ENCODE assay signal across 12 cellular contexts in the genomic region with DNA sequence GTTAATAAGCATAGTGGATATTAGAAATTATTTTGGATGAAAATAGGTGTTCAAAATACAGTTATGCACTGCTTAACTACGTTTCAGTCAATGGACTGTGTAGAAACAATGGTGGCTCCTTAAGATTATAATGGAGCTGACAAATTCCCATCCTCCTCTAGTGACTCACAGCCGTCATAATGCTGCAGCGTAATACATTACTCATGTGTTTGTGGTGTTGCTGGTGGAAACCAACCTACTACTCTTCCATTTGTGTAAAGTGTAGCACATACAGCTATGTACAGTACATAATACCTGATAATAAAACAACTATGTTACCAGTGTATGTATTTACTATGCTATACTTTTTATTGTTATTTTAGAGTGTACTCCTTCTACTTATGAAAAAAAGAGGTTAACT.
DNase-seq lines count a peak whose midpoint lies in the region; ATAC-seq, FAIRE-seq and TF ChIP-seq lines count a peak whose summit lies in the region.
"Had no signal": no experiment of that assay in that cellular context is flagged by ENCODE, and none has a peak within 500 bp of the region (broad histone marks: within the 10 kb centered on the region; RNA-seq: fewer than 3 reads in every experiment).

No MANE protein-coding gene starts in this region.

- no peak overlapping the region for H2AK5ac ChIP-seq in mesenchymal stem cell (ENCODE audit: low read length, severe bottlenecking)

- H3K4ac ChIP-seq in mesenchymal stem cell (ENCODE audit: low read depth in 1 of 2, low read length in 2 of 2) = no peak overlapping the region

- no peak overlapping the region for H3K9ac ChIP-seq in K562 (ENCODE audit: insufficient read depth in 1 of 2, low read depth in 2 of 2, low read length in 2 of 2)
- H3K9ac ChIP-seq in mesenchymal stem cell (ENCODE audit: low read length) = peak overlapping the region; percentile 80

- no peak overlapping the region for H4K8ac ChIP-seq in mesenchymal stem cell (ENCODE audit: low read length)

- no peak overlapping the region for H2BK12ac ChIP-seq in mesenchymal stem cell (ENCODE audit: low read length in 2 of 2)

- CTCF ChIA-PET in K562 (lab: Yijun Ruan, JAX; ENCODE audit: low intra/inter-chr PET ratio) = no interaction called here

- TF ChIP-seq EP300 in K562 (IDR thresholded peaks at IDR 0.05; ENCODE audit: low read length) = no peak

- peaks cover 4% of the 10 kb centered on the region for H3K9me1 ChIP-seq in K562 (ENCODE audit: control insufficient read depth, insufficient read depth, low read length)

- TF ChIP-seq CTCF in K562 (IDR thresholded peaks at IDR 0.05 in 2 of 3, conservative IDR thresholded peaks at IDR 0.05 in 1 of 3; ENCODE audit: insufficient read depth in 2 of 3, low read depth in 1 of 3, low read length in 3 of 3) = no peak

- DNase-seq in Caki2 (ENCODE audit: low read depth) (peak; percentile 79), HTR-8/SVneo (ENCODE audit: insufficient read length, low spot score) (peak; percentile 48), K562 (ENCODE audit: extremely low read depth in 1 of 4, low spot score in 3 of 4) (peak in 1 of 4 experiments; percentile 9), mesenchymal stem cell (peak; percentile 94), NCI-H1092 (lab: John Stamatoyannopoulos, UW) (no peak), Right ventricle myocardium inferior (ENCODE audit: missing footprints) (no peak), posterior cingulate gyrus (no peak)
- DNase-seq: effector CD8-positive, alpha-beta T cell; NCI-H187 had no signal

- H3K4me2 ChIP-seq in K562 (ENCODE audit: insufficient read depth, low read length) (no peak overlapping the region), mesenchymal stem cell (ENCODE audit: low read length, poor library complexity, severe bottlenecking) (no peak overlapping the region)

- no peak for TF ChIP-seq POLR2A in K562 (conservative IDR thresholded peaks at IDR 0.05)

- no peak overlapping the region for H3K23ac ChIP-seq in mesenchymal stem cell (ENCODE audit: low read length in 2 of 2)

- no peaks in the 10 kb centered on the region for H3K79me2 ChIP-seq in K562 (ENCODE audit: control insufficient read depth, insufficient read depth, low read length)

- H3K27ac ChIP-seq in K562 (ENCODE audit: extremely low read depth, low read depth, low read length) (no peak overlapping the region), mesenchymal stem cell (ENCODE audit: low read length, poor library complexity, severe bottlenecking) (no peak overlapping the region)
- H3K27ac ChIP-seq: SK-N-MC had no signal

- H2BK120ac ChIP-seq in mesenchymal stem cell (ENCODE audit: low read depth, low read length) = no peak overlapping the region

- peaks cover 3 to 12% of the 10 kb centered on the region in 2 experiments; a peak in 2 of 5 replicates for H3K27me3 ChIP-seq in K562 (ENCODE audit: control insufficient read depth in 2 of 2, insufficient read depth in 2 of 2, low read length in 2 of 2)
- no peaks in the 10 kb centered on the region for H3K27me3 ChIP-seq in mesenchymal stem cell (ENCODE audit: control insufficient read depth in 1 of 2, insufficient read depth in 1 of 2, low read length in 2 of 2)

- H4K20me1 ChIP-seq in K562 (replicated peaks; ENCODE audit: control insufficient read depth, insufficient read depth, low read length) = no peaks in the 10 kb centered on the region

- no peak overlapping the region for H2BK5ac ChIP-seq in mesenchymal stem cell (ENCODE audit: low read depth, low read length, poor library complexity, severe bottlenecking)

- H3K36me3 ChIP-seq in K562 (ENCODE audit: control insufficient read depth, insufficient read depth, low read length) (no peaks in the 10 kb centered on the region), mesenchymal stem cell (ENCODE audit: control insufficient read depth in 1 of 2, insufficient read depth in 2 of 2, low read depth in 1 of 2, low read length in 2 of 2) (no peaks in the 10 kb centered on the region)

- BruUV-seq in K562 (replicated peaks; lab: Mats Ljungman, UMichigan) = no TSS peak

- no peaks in the 10 kb centered on the region for H3K79me1 ChIP-seq in mesenchymal stem cell (replicated peaks; ENCODE audit: low read length, poor library complexity, severe bottlenecking)

- no peak overlapping the region for H2BK15ac ChIP-seq in mesenchymal stem cell (ENCODE audit: low read depth, poor library complexity, severe bottlenecking)

- H2AFZ ChIP-seq in K562 (ENCODE audit: low read depth, low read length) = no peak overlapping the region
- no peak overlapping the region for H2AFZ ChIP-seq in mesenchymal stem cell (ENCODE audit: low read depth, low read length)

- TF ChIP-seq RAD21 in K562 (CRISPR knock-in tag; conservative IDR thresholded peaks at IDR 0.05 in 1 of 2, IDR thresholded peaks at IDR 0.05 in 1 of 2) = no peak

- ATAC-seq in K562 = no peak; the same call in 2 of the 3 replicates
- no peak for ATAC-seq in HG03045 (IDR thresholded peaks at IDR 0.05; ENCODE audit: unreplicated experiment)
- ATAC-seq in Right ventricle myocardium inferior = no peak

- intact Hi-C loops in K562 (cut with micrococcal nuclease) = loop anchor here (5.0 kb wide), 1 partner anchor 159 kb away; no protein-coding TSS in a partner anchor
- intact Hi-C loops in Right ventricle myocardium inferior (cut with DNase I) = loop anchor here (5.0 to 10.0 kb wide), 3 partner anchors 159 to 627 kb away; no protein-coding TSS in a partner anchor
- intact Hi-C loops in posterior cingulate gyrus (cut with DNase I) = no loop called here

- no peak overlapping the region for H3K18ac ChIP-seq in mesenchymal stem cell (ENCODE audit: low read depth in 1 of 2, low read length in 2 of 2)

- FAIRE-seq in HTR-8/SVneo (lab: Jason Lieb, UNC) (peak; percentile 71), K562 (lab: Jason Lieb, UNC) (peak; percentile 49)

- no peak overlapping the region for H4K91ac ChIP-seq in mesenchymal stem cell (ENCODE audit: low read length)

- H3K14ac ChIP-seq in mesenchymal stem cell (ENCODE audit: low read length in 2 of 2) = no peak overlapping the region

- 2% methylated on average over 3 of the region's 3 CpGs for WGBS in K562 (ENCODE audit: insufficient coverage, low coverage, missing lambda C conversion rate)
- WGBS in mesenchymal stem cell = 0% methylated on average over 1 of the region's 3 CpGs

- H3K4me3 ChIP-seq in K562 (no peak overlapping the region), mesenchymal stem cell (ENCODE audit: insufficient read depth in 1 of 2, low read depth in 1 of 2, low read length in 2 of 2) (no peak overlapping the region)
- H3K4me3 ChIP-seq: lung, SK-N-MC had no signal

- in situ Hi-C loops in Caki2 (cut with HindIII; ENCODE audit: low pct_unique_long_range_greater_than_20kb, low sequenced_read_pairs) = no loop called here
- in situ Hi-C loops in K562 (cut with MboI) = no loop called here

- H3K9me3 ChIP-seq in K562 (replicated peaks; ENCODE audit: control insufficient read depth, insufficient read depth, low read depth, low read length) = no peaks in the 10 kb centered on the region
- no peaks in the 10 kb centered on the region for H3K9me3 ChIP-seq in mesenchymal stem cell (ENCODE audit: control insufficient read depth, low read length)

- no peaks in the 10 kb centered on the region for H3K4me1 ChIP-seq in K562 (replicated peaks in 1 of 2; ENCODE audit: control insufficient read depth in 2 of 2, insufficient read depth in 2 of 2, low read length in 2 of 2)
- H3K4me1 ChIP-seq in mesenchymal stem cell (ENCODE audit: control insufficient read depth, insufficient read depth, low read depth, low read length) = peaks cover 2% of the 10 kb centered on the region

- POLR2A ChIA-PET in K562 (lab: Yijun Ruan, JAX) = interaction anchor here (1.8 kb wide), 1 partner anchor 13 kb away, joined by 5 read pairs; no protein-coding TSS in a partner anchor

TF ChIP-seq in K562, 482 proteins besides CTCF, POLR2A, EP300 and RAD21:
- no peak for TF ChIP-seq BACH1 (tag; IDR thresholded peaks at IDR 0.05)
- TF ChIP-seq ZFP36 (IDR thresholded peaks at IDR 0.05; ENCODE audit: low read depth, low read length, partially characterized antibody) = no peak
- peak; percentile 91 for TF ChIP-seq FOSL1 (tag; conservative IDR thresholded peaks at IDR 0.05)
- TF ChIP-seq ZNF77 (CRISPR knock-in tag; IDR thresholded peaks at IDR 0.05) = no peak
- no peak for TF ChIP-seq ZFX (CRISPR knock-in tag; IDR thresholded peaks at IDR 0.05)
- TF ChIP-seq XRCC4 (IDR thresholded peaks at IDR 0.05; ENCODE audit: extremely low read depth, insufficient read depth, insufficient read length) = no peak
- peak; percentile 43 for TF ChIP-seq RFX1 (IDR thresholded peaks at IDR 0.05)
- TF ChIP-seq FOXA3 (CRISPR knock-in tag; conservative IDR thresholded peaks at IDR 0.05 in 1 of 2, IDR thresholded peaks at IDR 0.05 in 1 of 2) = no peak
- no peak for TF ChIP-seq ESRRB (CRISPR knock-in tag; IDR thresholded peaks at IDR 0.05; ENCODE audit: borderline replicate concordance)
- TF ChIP-seq, protein P1, sequence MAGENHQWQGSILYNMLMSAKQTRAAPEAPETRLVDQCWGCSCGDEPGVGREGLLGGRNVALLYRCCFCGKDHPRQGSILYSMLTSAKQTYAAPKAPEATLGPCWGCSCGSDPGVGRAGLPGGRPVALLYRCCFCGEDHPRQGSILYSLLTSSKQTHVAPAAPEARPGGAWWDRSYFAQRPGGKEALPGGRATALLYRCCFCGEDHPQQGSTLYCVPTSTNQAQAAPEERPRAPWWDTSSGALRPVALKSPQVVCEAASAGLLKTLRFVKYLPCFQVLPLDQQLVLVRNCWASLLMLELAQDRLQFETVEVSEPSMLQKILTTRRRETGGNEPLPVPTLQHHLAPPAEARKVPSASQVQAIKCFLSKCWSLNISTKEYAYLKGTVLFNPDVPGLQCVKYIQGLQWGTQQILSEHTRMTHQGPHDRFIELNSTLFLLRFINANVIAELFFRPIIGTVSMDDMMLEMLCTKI (IDR thresholded peaks at IDR 0.05; ENCODE audit: partially characterized antibody) = no peak

Comparison
In these comparisons a context has a peak if more than half of its experiments do, and no peak if none do; other contexts are left out.
1. DNase-seq: peak in Caki2 (single experiment), HTR-8/SVneo (single experiment) and mesenchymal stem cell (single experiment); none in NCI-H1092 (single experiment), Right ventricle myocardium inferior (single experiment) and posterior cingulate gyrus (0 of 10).